In the genomic region with DNA sequence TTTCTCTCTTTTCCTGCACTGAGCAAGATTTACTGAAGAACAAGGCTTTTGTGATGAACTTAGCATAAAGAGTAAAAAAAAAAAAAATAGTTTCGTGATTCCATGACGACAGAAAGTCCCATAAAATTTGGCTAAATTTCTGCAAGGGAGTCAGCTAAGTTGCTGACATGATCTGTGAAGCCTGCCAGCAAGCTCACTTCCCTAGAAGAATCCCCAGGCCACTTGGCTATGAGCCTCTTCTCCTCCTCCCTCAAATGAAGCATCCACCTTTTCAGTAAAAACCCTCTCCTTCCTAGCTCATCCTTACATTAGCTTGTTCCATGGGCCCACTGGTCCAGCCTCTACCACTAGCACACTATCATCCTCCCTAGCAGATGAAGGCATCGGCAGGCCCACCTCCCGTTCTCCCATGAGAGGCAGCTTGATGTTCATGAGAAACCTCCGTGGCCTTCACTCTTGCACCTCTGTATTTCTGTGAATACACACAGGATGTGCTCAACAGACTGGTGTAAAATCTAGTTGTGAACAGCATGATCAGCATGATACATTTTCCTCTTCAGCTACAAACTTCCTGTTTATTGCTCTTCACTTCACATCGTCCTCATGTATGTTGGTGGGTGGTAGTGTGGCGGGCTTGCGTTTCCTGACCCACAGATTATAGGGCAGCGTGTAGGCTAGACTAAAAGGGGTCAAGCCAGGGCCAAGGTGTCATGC, we compare ENCODE assay signal across 13 cellular contexts. TPM values are rescaled to one million over a fixed set of nuclear protein-coding genes. Genes with fewer than 3 reads are reported as not detected.
A peak's percentile ranks its signal among the peaks of the same experiment; 100 is the strongest.
DNase-seq lines count a peak whose midpoint lies in the region; ATAC-seq, FAIRE-seq and TF ChIP-seq lines count a peak whose summit lies in the region.
"Had no signal": no experiment of that assay in that cellular context is flagged by ENCODE, and none has a peak within 500 bp of the region (broad histone marks: within the 10 kb centered on the region; RNA-seq: fewer than 3 reads in every experiment).

No MANE protein-coding gene starts in this region.

- dilution Hi-C loops in keratinocyte (cut with MboI; ENCODE audit: extremely low pct_ligation_motif_present, low sequenced_read_pairs) = no loop called here

- ATAC-seq in T-helper 17 cell = peak; percentile 64
- peak; percentile 81 for ATAC-seq in stimulated activated naive CD8-positive, alpha-beta T cell treated with anti-CD3 and anti-CD28 coated beads, Interleukin-15, amount 100 ng/mL, for 72 hours

- H3K27me3 ChIP-seq in keratinocyte (ENCODE audit: control insufficient read depth, extremely low read depth, insufficient read depth, low read length) (no peaks in the 10 kb centered on the region), hepatocyte (no peaks in the 10 kb centered on the region), uterus (no peaks in the 10 kb centered on the region)

- no peak for TF ChIP-seq POLR2A in uterus (IDR thresholded peaks at IDR 0.05)

- no peaks in the 10 kb centered on the region for H3K36me3 ChIP-seq in keratinocyte (ENCODE audit: control insufficient read depth in 2 of 2, extremely low read depth in 1 of 2, insufficient read depth in 2 of 2, low read length in 2 of 2)
- H3K36me3 ChIP-seq in hepatocyte (replicated peaks; ENCODE audit: insufficient read depth, low read depth) = no peaks in the 10 kb centered on the region
- H3K36me3 ChIP-seq in uterus = no peaks in the 10 kb centered on the region

- no peaks in the 10 kb centered on the region for H3K9me1 ChIP-seq in keratinocyte (ENCODE audit: control insufficient read depth, extremely low read depth, insufficient read depth, low read length)

- peak overlapping the region; percentile 98 for H3K27ac Mint-ChIP-seq in T-helper 17 cell
- H3K27ac Mint-ChIP-seq in stimulated activated naive CD8-positive, alpha-beta T cell treated with anti-CD3 and anti-CD28 coated beads, Interleukin-15, amount 100 ng/mL, for 72 hours = peak overlapping the region; percentile 97 to 99
- H3K27ac Mint-ChIP-seq: brain, mesothelial cell of epicardium had no signal

- H3K9ac ChIP-seq in keratinocyte (ENCODE audit: control insufficient read depth, extremely low read depth, insufficient read depth, low read length) = no peak overlapping the region

- H3K4me2 ChIP-seq in keratinocyte (ENCODE audit: control insufficient read depth, extremely low read depth, insufficient read depth, low read depth, low read length) (no peak overlapping the region), hepatocyte (no peak overlapping the region)

- intact Hi-C loops in uterus (cut with DNase I; ENCODE audit: low total_unique reads) = no loop called here

- DNase-seq in T-helper 17 cell (peak in 2 of 3 donors; percentile 17 to 39), keratinocyte (ENCODE audit: low read depth, low spot score) (no peak), hepatocyte (ENCODE audit: low spot score) (no peak), DMS153 treated with DMSO at 0.1 percent for 48 hours (lab: John Stamatoyannopoulos, UW; ENCODE audit: unreplicated experiment) (no peak), uterus (no peak), NCI-H2196 (lab: John Stamatoyannopoulos, UW; ENCODE audit: unreplicated experiment) (no peak)
- DNase-seq in activated effector memory CD4-positive, alpha-beta T cell treated with Interleukin-2 at 50 U/mL for 16 hours = peak; percentile 49
- peak; percentile 27 to 55 for DNase-seq in stimulated activated naive CD8-positive, alpha-beta T cell treated with anti-CD3 and anti-CD28 coated beads, Interleukin-15, amount 100 ng/mL, for 72 hours
- DNase-seq: DMS79 treated with DMSO at 0.1 percent for 48 hours, MV-4-11 had no signal

- H4K20me1 ChIP-seq in keratinocyte (ENCODE audit: control insufficient read depth, extremely low read depth, insufficient read depth, low read length) = no peaks in the 10 kb centered on the region
- H4K20me1 ChIP-seq in hepatocyte (ENCODE audit: insufficient read depth, poor library complexity, severe bottlenecking) = no peaks in the 10 kb centered on the region

- WGBS in hepatocyte (ENCODE audit: low lambda C conversion rate, missing lambda C conversion rate) = 90% methylated on average over 9 of the region's 9 CpGs

- H3K79me2 ChIP-seq in keratinocyte (ENCODE audit: control insufficient read depth, insufficient read depth, low read length) (no peaks in the 10 kb centered on the region), hepatocyte (no peaks in the 10 kb centered on the region)

- H3K4me1 Mint-ChIP-seq in T-helper 17 cell = peaks cover 66% of the 10 kb centered on the region
- peaks cover 97% of the 10 kb centered on the region for H3K4me1 Mint-ChIP-seq in stimulated activated naive CD8-positive, alpha-beta T cell treated with anti-CD3 and anti-CD28 coated beads, Interleukin-15, amount 100 ng/mL, for 72 hours
- H3K4me1 Mint-ChIP-seq: brain, mesothelial cell of epicardium had no signal

- H3K36me3 Mint-ChIP-seq in T-helper 17 cell (ENCODE audit: low read depth) = peaks cover 6% of the 10 kb centered on the region
- H3K36me3 Mint-ChIP-seq: brain, mesothelial cell of epicardium had no signal

- H3K4me3 ChIP-seq in keratinocyte (ENCODE audit: control insufficient read depth in 2 of 3, extremely low read depth in 1 of 3, insufficient read depth in 2 of 3, low read depth in 1 of 3, low read length in 3 of 3) (no peak overlapping the region), hepatocyte (no peak overlapping the region), uterus (no peak overlapping the region)

- H3K9me3 Mint-ChIP-seq in stimulated activated naive CD8-positive, alpha-beta T cell treated with anti-CD3 and anti-CD28 coated beads, Interleukin-15, amount 100 ng/mL, for 72 hours = no peaks in the 10 kb centered on the region

- H3K4me3 Mint-ChIP-seq in T-helper 17 cell = peak overlapping the region; percentile 85
- peak overlapping the region; percentile 87 to 88 for H3K4me3 Mint-ChIP-seq in stimulated activated naive CD8-positive, alpha-beta T cell treated with anti-CD3 and anti-CD28 coated beads, Interleukin-15, amount 100 ng/mL, for 72 hours
- H3K4me3 Mint-ChIP-seq: brain, mesothelial cell of epicardium had no signal

- H3K9me2 ChIP-seq in hepatocyte (replicated peaks; ENCODE audit: insufficient read depth) = no peaks in the 10 kb centered on the region

- no peaks in the 10 kb centered on the region for H3K27me3 Mint-ChIP-seq in T-helper 17 cell
- H3K27me3 Mint-ChIP-seq in stimulated activated naive CD8-positive, alpha-beta T cell treated with anti-CD3 and anti-CD28 coated beads, Interleukin-15, amount 100 ng/mL, for 72 hours = no peaks in the 10 kb centered on the region

- peaks cover 21% of the 10 kb centered on the region for H3K4me1 ChIP-seq in keratinocyte (ENCODE audit: control insufficient read depth, extremely low read depth, insufficient read depth, low read length)
- no peaks in the 10 kb centered on the region for H3K4me1 ChIP-seq in hepatocyte (ENCODE audit: insufficient read depth)
- H3K4me1 ChIP-seq in uterus = no peaks in the 10 kb centered on the region

- H2AFZ ChIP-seq in keratinocyte (ENCODE audit: control insufficient read depth, low read length) (no peak overlapping the region), hepatocyte (no peak overlapping the region)

- TF ChIP-seq CTCF in keratinocyte (optimal IDR thresholded peaks at IDR 0.05 in 1 of 3, IDR thresholded peaks at IDR 0.05 in 1 of 3, conservative IDR thresholded peaks at IDR 0.05 in 1 of 3; ENCODE audit: extremely low read depth in 1 of 3, insufficient read depth in 2 of 3, low read length in 3 of 3) = no peak
- TF ChIP-seq CTCF in hepatocyte (IDR thresholded peaks at IDR 0.05; ENCODE audit: poor library complexity) = no peak
- TF ChIP-seq CTCF in uterus (IDR thresholded peaks at IDR 0.05) = no peak

- peak; percentile 36 for FAIRE-seq in keratinocyte (lab: Jason Lieb, UNC)

- H3K9me3 ChIP-seq in T-helper 17 cell (ENCODE audit: control insufficient read depth, low read length, poor library complexity, severe bottlenecking) (peaks cover 3% of the 10 kb centered on the region), keratinocyte (ENCODE audit: control insufficient read depth, low read depth, low read length) (no peaks in the 10 kb centered on the region), hepatocyte (ENCODE audit: low read depth) (no peaks in the 10 kb centered on the region), uterus (no peaks in the 10 kb centered on the region)

- H3K27ac ChIP-seq in keratinocyte (ENCODE audit: control insufficient read depth, insufficient read depth, low read length) (no peak overlapping the region), hepatocyte (no peak overlapping the region), uterus (peak overlapping the region in 1 of 2 donors; percentile 32)

RNA-seq across cellular contexts. Expression of a gene that starts 30.9 kb away (rescaled TPM):
- total RNA-seq in T-helper 17 cell (10 to 100 TPM in 1 of 2 donors, 1 to 10 TPM in 1; 8.1 to 12.0 TPM), hepatocyte (0.10 and 0.12 TPM in 2 replicates), uterus (10 to 100 TPM; 16.7 to 47.7 (median 25.6) TPM)
- polyA plus RNA-seq in keratinocyte (0.06 to 0.26 TPM (median 0.14 TPM) in 3 replicates), hepatocyte (not detected in 2 replicates)
- polyA plus RNA-seq in keratinocyte (2011; ENCODE audit: low read depth) = not detected
- 0.04 TPM in 2 replicates for polyA plus RNA-seq in keratinocyte (2011; cell fraction: cytosol; rRNA removed)
- polyA plus RNA-seq in keratinocyte (2011; cell fraction: nucleus; rRNA removed) = 0.11 and 0.13 TPM in 2 replicates
- 0.03 and 0.16 TPM in 2 replicates for polyA plus RNA-seq in keratinocyte (2012; ENCODE audit: low replicate concordance)
- 0.10 TPM in 1 of 3 replicates, not detected in the others for polyA minus RNA-seq in keratinocyte
- not detected for polyA minus RNA-seq in keratinocyte (2011; cell fraction: cytosol; rRNA and poly(A)+ RNA removed)
- not detected in 2 replicates for polyA minus RNA-seq in keratinocyte (2011; cell fraction: nucleus; rRNA and poly(A)+ RNA removed)
- total RNA-seq: fibroblast of villous mesenchyme, mesothelial cell of epicardium had no signal

RNA-seq across cellular contexts. Expression of a gene that starts 33.3 kb away (rescaled TPM):
- total RNA-seq in T-helper 17 cell = 10 to 100 TPM; 62.7 to 68.3 TPM
- not detected in 3 replicates for polyA plus RNA-seq in keratinocyte
- polyA plus RNA-seq in keratinocyte (2011; ENCODE audit: low read depth) = not detected
- polyA plus RNA-seq in keratinocyte (2011; cell fraction: cytosol; rRNA removed) = not detected in 2 replicates
- not detected in 2 replicates for polyA plus RNA-seq in keratinocyte (2011; cell fraction: nucleus; rRNA removed)
- not detected in 2 replicates for polyA plus RNA-seq in keratinocyte (2012; ENCODE audit: low replicate concordance)
- not detected in 3 replicates for polyA minus RNA-seq in keratinocyte
- not detected for polyA minus RNA-seq in keratinocyte (2011; cell fraction: cytosol; rRNA and poly(A)+ RNA removed)
- not detected in 2 replicates for polyA minus RNA-seq in keratinocyte (2011; cell fraction: nucleus; rRNA and poly(A)+ RNA removed)
- total RNA-seq in hepatocyte = 0.12 and 0.33 TPM in 2 replicates
- 0.19 and 0.28 TPM in 2 replicates for polyA plus RNA-seq in hepatocyte
- total RNA-seq in uterus = 10 to 100 TPM; 14.6 to 70.8 (median 28.8) TPM
- total RNA-seq: fibroblast of villous mesenchyme, mesothelial cell of epicardium had no signal

Comparison
In these comparisons a context has a peak if more than half of its experiments do, and no peak if none do; other contexts are left out.
1. DNase-seq: peak in T-helper 17 cell (2 of 3), activated effector memory CD4-positive, alpha-beta T cell treated with Interleukin-2 at 50 U/mL for 16 hours (single experiment) and stimulated activated naive CD8-positive, alpha-beta T cell treated with anti-CD3 and anti-CD28 coated beads, Interleukin-15, amount 100 ng/mL, for 72 hours (2 of 2); none in keratinocyte (single experiment), hepatocyte (single experiment), DMS153 treated with DMSO at 0.1 percent for 48 hours (single experiment), uterus (0 of 2) and NCI-H2196 (single experiment).
2. RNA of a gene that starts 33.3 kb away (total RNA-seq): 62.7 to 68.3 TPM in T-helper 17 cell and 14.6 to 70.8 TPM in uterus; 0.12 to 0.33 TPM in hepatocyte; every median in the first group is over 10 times any median in the second.